Comparison of ENCODE assay signal across 28 cellular contexts in the genomic region with DNA sequence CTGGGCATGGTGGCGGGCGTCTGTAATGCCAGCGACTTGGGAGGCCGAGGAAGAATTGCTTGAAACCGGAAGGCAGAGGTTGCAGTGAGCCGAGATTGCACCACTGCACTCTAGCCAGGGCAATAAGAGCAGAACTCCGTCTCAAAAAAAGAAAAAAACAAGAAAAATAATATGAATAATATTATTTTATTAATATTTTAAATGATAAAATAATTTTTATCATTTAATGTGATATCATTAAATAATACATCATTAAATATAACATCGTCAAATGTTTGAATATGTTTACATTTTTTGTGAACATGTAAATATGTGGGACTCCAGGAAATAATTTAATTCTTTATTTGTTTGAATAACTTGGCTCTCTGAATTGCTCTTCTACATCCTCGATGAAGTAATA. TPM values are rescaled to one million over a fixed set of nuclear protein-coding genes. Genes with fewer than 3 reads are reported as not detected.
"Had no signal": no experiment of that assay in that cellular context is flagged by ENCODE, and none has a peak within 500 bp of the region (broad histone marks: within the 10 kb centered on the region; RNA-seq: fewer than 3 reads in every experiment).

No MANE protein-coding gene starts in this region.

- ATAC-seq: left cardiac atrium; naive thymus-derived CD4-positive, alpha-beta T cell; psoas muscle; stimulated activated naive B cell treated with anti-CD40 and anti-IgM and Interleukin-4, amounts not matched to agents 10 μg/mL and 1 μg/mL and 100 μg/mL, for 72 hours had no signal

- H3K27ac ChIP-seq: brain microvascular endothelial cell, epithelial cell of prostate, esophagus squamous epithelium, parathyroid adenoma, psoas muscle, stomach, suprapubic skin, transverse colon, uterus had no signal

- H3K79me2 ChIP-seq: parathyroid adenoma had no signal

- H3K36me3 ChIP-seq: brain microvascular endothelial cell, esophagus squamous epithelium, stomach, suprapubic skin, transverse colon, uterus had no signal

- DNase-seq: activated CD4-positive, alpha-beta T cell treated with anti-CD3 and anti-CD28 coated beads for 1 hour; activated CD4-positive, alpha-beta T cell treated with anti-CD3 and anti-CD28 coated beads, Interleukin-2, amount 50 U/mL, for 4 hours; activated effector memory CD4-positive, alpha-beta T cell treated with anti-CD3 and anti-CD28 coated beads, Interleukin-2, amount 50 U/mL, for 16 hours; activated naive CD4-positive, alpha-beta T cell treated with anti-CD3 and anti-CD28 coated beads for 36 hours; activated naive CD8-positive, alpha-beta T cell treated with anti-CD3 and anti-CD28 coated beads, Interleukin-2, amount 10 ng/mL, durations not matched to agents 7 days and 5 days; activated T-cell treated with anti-CD3 and anti-CD28 coated beads, Interleukin-2, amount 50 U/mL, for 1 hour; brain microvascular endothelial cell; effector CD4-positive, alpha-beta T cell; esophagus squamous epithelium; foreskin melanocyte; islet precursor cell; left cardiac atrium; midbrain; naive thymus-derived CD4-positive, alpha-beta T cell; nucleus accumbens; psoas muscle; stimulated activated CD4-positive, alpha-beta T cell treated with anti-CD3 and anti-CD28 coated beads, Interleukin-15, amount 100 ng/mL, for 24 hours; stimulated activated CD4-positive, alpha-beta T cell treated with anti-CD3 and anti-CD28 coated beads, Interleukin-2, amount 100 ng/mL, for 24 hours; stimulated activated naive B cell treated with anti-CD40 and anti-IgM and Interleukin-4, amounts not matched to agents 10 μg/mL and 1 μg/mL and 100 μg/mL, for 72 hours; stomach; T-helper 2 cell; transverse colon; uterus had no signal

- FAIRE-seq: astrocyte had no signal

- H3K9ac ChIP-seq: parathyroid adenoma had no signal

- H3K4me1 ChIP-seq: esophagus squamous epithelium, parathyroid adenoma, psoas muscle, stomach, suprapubic skin, transverse colon, uterus had no signal

- H3K27me3 ChIP-seq: brain microvascular endothelial cell, esophagus squamous epithelium, stomach, suprapubic skin, transverse colon, uterus had no signal

- H3K9me3 ChIP-seq: esophagus squamous epithelium, psoas muscle, stomach, suprapubic skin, transverse colon, uterus had no signal

- H2AFZ ChIP-seq: parathyroid adenoma had no signal

- H3K4me3 ChIP-seq: esophagus squamous epithelium, psoas muscle, stomach, suprapubic skin, transverse colon, uterus had no signal

RNA-seq across cellular contexts. Expression of a gene that starts 15.5 kb away (rescaled TPM):
- total RNA-seq: activated naive CD4-positive, alpha-beta T cell treated with anti-CD3 and anti-CD28 coated beads for 36 hours; activated naive CD8-positive, alpha-beta T cell treated with anti-CD3 and anti-CD28 coated beads, Interleukin-2, amount 10 ng/mL, durations not matched to agents 7 days and 5 days; activated T-helper 1 cell treated with anti-CD3 and anti-CD28 coated beads, Interleukin-12 subunit alpha, Interleukin-12 subunit beta, Interleukin-2, Interleukin-4 antibody, amounts not matched to agents 30 ng/mL and 10 ng/mL and 1 ng/mL, durations not matched to agents 14 hours and 24 hours and 36 hours; naive thymus-derived CD4-positive, alpha-beta T cell had no signal
- polyA plus RNA-seq: naive thymus-derived CD4-positive, alpha-beta T cell had no signal
